Comparison of ENCODE assay signal across 30 cellular contexts in the genomic region with DNA sequence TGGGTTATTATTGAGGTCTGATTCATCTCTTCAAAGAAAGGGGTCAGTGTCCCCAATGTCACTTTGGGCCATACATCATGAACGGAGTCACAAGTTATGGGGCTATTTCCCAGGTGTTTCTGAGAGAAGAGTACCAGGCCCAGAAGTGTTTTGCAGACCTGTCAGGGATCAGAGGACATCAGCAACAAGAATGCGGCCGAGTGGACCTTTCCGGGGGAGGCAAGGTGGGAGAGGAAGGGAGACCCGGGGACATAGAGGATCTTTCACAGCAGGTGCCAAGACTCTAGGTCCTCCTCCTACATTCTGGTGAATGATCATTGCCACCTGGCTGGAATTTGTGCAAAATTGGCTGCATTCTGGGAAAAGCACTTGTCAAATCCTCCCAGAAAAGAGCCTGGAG.
"Had no signal": no experiment of that assay in that cellular context is flagged by ENCODE, and none has a peak within 500 bp of the region (broad histone marks: within the 10 kb centered on the region; RNA-seq: fewer than 3 reads in every experiment).

No MANE protein-coding gene starts in this region.

- DNase-seq: activated B cell treated with CpG ODN at 0.5 μM for 24 hours; activated CD4-positive, alpha-beta T cell treated with anti-CD3 and anti-CD28 coated beads for 48 hours; activated CD4-positive, alpha-beta T cell treated with anti-CD3 and anti-CD28 coated beads, Interleukin-2, amount 50 U/mL, for 1 hour; activated CD4-positive, alpha-beta T cell treated with anti-CD3 and anti-CD28 coated beads, Interleukin-2, amount 50 U/mL, for 48 hours; activated CD8-positive, alpha-beta memory T cell treated with anti-CD3 and anti-CD28 coated beads, Interleukin-2, amount 10 ng/mL, durations not matched to agents 7 days and 5 days; activated CD8-positive, alpha-beta memory T cell treated with anti-CD3 and anti-CD28 coated beads, Interleukin-2, amount 50 U/mL, for 48 hours; activated CD8-positive, alpha-beta T cell treated with anti-CD3 and anti-CD28 coated beads for 36 hours; activated gamma-delta T cell; activated naive CD4-positive, alpha-beta T cell; activated naive CD4-positive, alpha-beta T cell treated with anti-CD3 and anti-CD28 coated beads, Interleukin-2, amount 10 ng/mL, durations not matched to agents 7 days and 5 days; activated naive CD8-positive, alpha-beta T cell treated with anti-CD3 and anti-CD28 coated beads, Interleukin-2, amount 10 ng/mL, durations not matched to agents 7 days and 5 days; activated T-cell treated with anti-CD3 and anti-CD28 coated beads for 4 hours; activated T-cell treated with anti-CD3 and anti-CD28 coated beads, Interleukin-2, amount 50 U/mL, for 24 hours; activated T-cell treated with anti-CD3 and anti-CD28 coated beads, Interleukin-2, amount 50 U/mL, for 72 hours; central memory CD4-positive, alpha-beta T cell; cerebellar nuclear complex; colonic mucosa; dorsolateral prefrontal cortex; effector memory CD4-positive, alpha-beta T cell; endodermal cell; foreskin fibroblast; head of caudate nucleus; T1000; WERI-Rb-1 had no signal

- H3K4me3 Mint-ChIP-seq: activated B cell treated with CpG ODN at 0.5 μM for 24 hours; activated CD8-positive, alpha-beta memory T cell treated with anti-CD3 and anti-CD28 coated beads, Interleukin-2, amount 10 ng/mL, durations not matched to agents 7 days and 5 days; activated CD8-positive, alpha-beta T cell treated with anti-CD3 and anti-CD28 coated beads for 36 hours; activated naive CD4-positive, alpha-beta T cell treated with anti-CD3 and anti-CD28 coated beads, Interleukin-2, amount 10 ng/mL, durations not matched to agents 7 days and 5 days; activated T-cell treated with anti-CD3 and anti-CD28 coated beads, Interleukin-2, amount 50 U/mL, for 24 hours; brain; dendritic cell treated with granulocyte-macrophage colony-stimulating factor and Interleukin-4, amounts not matched to agents 40 ng/mL and 50 ng/mL, for 4 days; endodermal cell had no signal

- H3K36me3 ChIP-seq: cardiac muscle cell, colonic mucosa, WERI-Rb-1 had no signal

- H3K27ac Mint-ChIP-seq: activated B cell treated with CpG ODN at 0.5 μM for 24 hours; brain; dendritic cell treated with granulocyte-macrophage colony-stimulating factor and Interleukin-4, amounts not matched to agents 40 ng/mL and 50 ng/mL, for 4 days; endodermal cell had no signal

- H3K4me1 ChIP-seq: ascending aorta, breast epithelium, colonic mucosa had no signal

- H3K27me3 ChIP-seq: ascending aorta, breast epithelium, cardiac muscle cell, colonic mucosa, dorsolateral prefrontal cortex had no signal

- H3K4me1 Mint-ChIP-seq: activated B cell treated with CpG ODN at 0.5 μM for 24 hours, brain, endodermal cell had no signal

- H3K27ac ChIP-seq: ascending aorta, breast epithelium, cardiac muscle cell, colonic mucosa, dorsolateral prefrontal cortex, WERI-Rb-1 had no signal

- H3K27me3 Mint-ChIP-seq: activated B cell treated with CpG ODN at 0.5 μM for 24 hours; activated CD8-positive, alpha-beta memory T cell treated with anti-CD3 and anti-CD28 coated beads, Interleukin-2, amount 10 ng/mL, durations not matched to agents 7 days and 5 days; activated CD8-positive, alpha-beta T cell treated with anti-CD3 and anti-CD28 coated beads for 36 hours; activated naive CD8-positive, alpha-beta T cell treated with anti-CD3 and anti-CD28 coated beads, Interleukin-2, amount 10 ng/mL, durations not matched to agents 7 days and 5 days; activated T-cell treated with anti-CD3 and anti-CD28 coated beads, Interleukin-2, amount 50 U/mL, for 24 hours; activated T-helper 17 cell treated with anti-CD3 and anti-CD28 coated beads, Interleukin-2, amount 50 U/mL, for 72 hours; dendritic cell treated with granulocyte-macrophage colony-stimulating factor and Interleukin-4, amounts not matched to agents 40 ng/mL and 50 ng/mL, for 4 days had no signal

- H3K9me3 ChIP-seq: colonic mucosa had no signal

- H3K4me3 ChIP-seq: ascending aorta, breast epithelium, cardiac muscle cell, colonic mucosa, dorsolateral prefrontal cortex had no signal
